1 cellular context compared by ENCODE assay signal in genomic region chrX:151801980-151802379, GRCh38.
TF ChIP-seq lines count a peak whose summit lies in the region.

No MANE protein-coding gene starts in this region.

TF ChIP-seq in SK-N-SH treated with all-trans-retinoic acid at 6 μM for 48 hours, 23 proteins besides CTCF, POLR2A, EP300 and RAD21 (continued from another document):
- no peak for TF ChIP-seq PATZ1 (CRISPR knock-in tag; IDR thresholded peaks at IDR 0.05; ENCODE audit: borderline replicate concordance)
- TF ChIP-seq RARB (CRISPR knock-in tag; IDR thresholded peaks at IDR 0.05), result no peak
- TF ChIP-seq CREB5 (CRISPR knock-in tag; IDR thresholded peaks at IDR 0.05; ENCODE audit: low read depth), result no peak
- no peak for TF ChIP-seq ZNF70 (CRISPR knock-in tag; IDR thresholded peaks at IDR 0.05)
- TF ChIP-seq ZFP3 (CRISPR knock-in tag; IDR thresholded peaks at IDR 0.05), result no peak
- TF ChIP-seq ZNF565 (CRISPR knock-in tag; conservative IDR thresholded peaks at IDR 0.05; ENCODE audit: low read depth), result no peak
- no peak for TF ChIP-seq BACH2 (CRISPR knock-in tag; IDR thresholded peaks at IDR 0.05; ENCODE audit: borderline replicate concordance)
- TF ChIP-seq CSDC2 (CRISPR knock-in tag; IDR thresholded peaks at IDR 0.05), result no peak
- no peak for TF ChIP-seq ZC3H10 (CRISPR knock-in tag; IDR thresholded peaks at IDR 0.05)
- no peak for TF ChIP-seq SNAI2 (CRISPR knock-in tag; IDR thresholded peaks at IDR 0.05)
